ENCODE assay signal across 8 cellular contexts in the genomic region with DNA sequence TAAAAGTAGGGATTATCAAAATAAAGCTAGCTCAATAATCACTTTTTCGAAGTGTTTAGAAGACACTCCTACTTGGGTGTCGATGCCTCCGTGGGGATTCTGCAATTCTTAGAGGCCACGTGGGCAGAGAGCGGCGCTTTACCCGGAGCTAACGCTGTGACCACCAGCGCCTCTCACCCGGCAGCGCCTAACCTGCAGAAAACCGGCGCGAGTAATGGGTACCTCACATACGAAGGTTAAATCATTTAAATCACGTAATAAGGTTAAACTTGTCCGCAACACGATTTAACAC. TPM values are rescaled to one million over a fixed set of nuclear protein-coding genes. Genes with fewer than 3 reads are reported as not detected.
DNase-seq lines count a peak whose midpoint lies in the region; ATAC-seq and TF ChIP-seq lines count a peak whose summit lies in the region.

No MANE protein-coding gene starts in this region.

- no peaks in the 10 kb centered on the region for H3K27me3 ChIP-seq in colonic mucosa

- H3K9me3 ChIP-seq in colonic mucosa, result no peaks in the 10 kb centered on the region

- TF ChIP-seq POLR2A in lower leg skin (IDR thresholded peaks at IDR 0.05), result no peak

- TF ChIP-seq CTCF in colonic mucosa (IDR thresholded peaks at IDR 0.05) (no peak), lower leg skin (IDR thresholded peaks at IDR 0.05) (no peak)

- peak overlapping the region; percentile 92 to 98 for H3K9ac ChIP-seq in colonic mucosa (ENCODE audit: low read depth in 2 of 2, low read length in 2 of 2)

- peaks cover 21% of the 10 kb centered on the region for H3K4me1 ChIP-seq in colonic mucosa

- peaks cover 13% of the 10 kb centered on the region for H3K36me3 ChIP-seq in colonic mucosa

- intact Hi-C loops in colonic mucosa (cut with DNase I) (no loop called here), lower leg skin (cut with DNase I; ENCODE audit: low total_unique reads) (no loop called here)

- ATAC-seq in HG03025 (IDR thresholded peaks at IDR 0.05; ENCODE audit: low FRiP score, unreplicated experiment), result peak; percentile 34

- peak overlapping the region; percentile 95 for H3K27ac ChIP-seq in colonic mucosa

- H3K4me3 ChIP-seq in colonic mucosa, result peak overlapping the region; percentile 78
- H3K4me3 ChIP-seq in lower leg skin (ENCODE audit: low read depth, poor library complexity, severe bottlenecking), result peak overlapping the region; percentile 73

- 0 to 1% methylated on average over 18 of the region's 18 CpGs for WGBS in lower leg skin, 2 donors

- DNase-seq in SIG-M5 treated with dmso at 0.1 percent for 504 hours (lab: John Stamatoyannopoulos, UW; ENCODE audit: unreplicated experiment) (peak; percentile 55), SIG-M5 (lab: John Stamatoyannopoulos, UW) (no peak), NCI-H2196 (lab: John Stamatoyannopoulos, UW; ENCODE audit: unreplicated experiment) (peak; percentile 43), colonic mucosa (peak; percentile 66), lower leg skin (ENCODE audit: low spot score in 2 of 2) (peak in 1 of 2 donors; percentile 88)
- DNase-seq in activated CD4-positive, alpha-beta T cell treated with anti-CD3 and anti-CD28 coated beads for 1 hour, result peak; percentile 38
- peak; percentile 40 for DNase-seq in stimulated activated CD8-positive, alpha-beta memory T cell treated with anti-CD3 and anti-CD28 coated beads, Interleukin-12 subunit alpha, Interleukin-12 subunit beta, amount 100 ng/mL, for 1 hour (ENCODE audit: low read depth)

RNA-seq across cellular contexts. Expression of gene TAF1D, which starts 0.5 kb away (rescaled TPM):
- 100 to 1,000 TPM in 1 of 2 donors, 10 to 100 TPM in 1; 73.7 to 100 TPM for total RNA-seq in colonic mucosa
- 10 to 100 TPM; 45.2 to 92.5 (median 70.0) TPM for total RNA-seq in lower leg skin

RNA-seq across cellular contexts. Expression of gene C11orf54, which starts 0.7 kb away (rescaled TPM):
- total RNA-seq in colonic mucosa (10 to 100 TPM; 37.1 to 59.4 TPM), lower leg skin (10 to 100 TPM; 25.3 to 35.7 (median 32.5) TPM)

RNA-seq across cellular contexts. Expression of gene MED17, which starts 43.3 kb away (rescaled TPM):
- total RNA-seq in colonic mucosa, result 10 to 100 TPM; 23.9 to 30.9 TPM
- 10 to 100 TPM; 25.2 to 42.1 (median 35.5) TPM for total RNA-seq in lower leg skin
